In the genomic region with DNA sequence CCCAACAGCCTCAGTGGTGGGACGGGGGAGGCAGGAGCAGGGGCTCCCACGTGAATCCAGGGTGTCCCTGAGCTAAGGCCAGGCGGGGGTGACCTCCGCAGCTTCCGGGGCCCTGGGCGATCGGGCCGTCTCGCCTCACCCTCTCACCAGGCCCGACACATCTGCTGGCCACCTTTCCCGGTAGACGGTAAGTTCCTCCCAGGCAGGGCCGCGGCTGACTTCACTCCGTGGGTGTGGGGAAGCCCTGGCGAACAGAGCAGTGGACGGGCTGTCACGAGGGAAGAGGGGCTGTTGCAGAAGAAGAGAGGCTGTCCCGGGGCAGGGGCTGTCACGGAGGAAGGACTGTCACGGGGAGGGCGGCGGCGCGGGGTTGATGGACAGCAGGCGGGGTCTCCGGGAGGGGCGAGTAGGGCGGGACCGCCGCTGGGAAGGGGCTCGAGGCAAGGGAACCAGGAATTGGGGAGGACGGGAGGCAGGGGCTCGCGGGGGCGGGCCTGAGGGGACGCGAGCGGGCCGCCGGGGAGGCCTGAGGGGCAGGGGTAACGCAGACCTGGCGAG, we compare ENCODE assay signal across 8 cellular contexts. TPM values are rescaled to one million over a fixed set of nuclear protein-coding genes. Genes with fewer than 3 reads are reported as not detected.
DNase-seq lines count a peak whose midpoint lies in the region; ATAC-seq and TF ChIP-seq lines count a peak whose summit lies in the region.

No MANE protein-coding gene starts in this region.

- H3K4me3 ChIP-seq in MG63, result peak overlapping the region; percentile 79

- H3K9me3 ChIP-seq in MG63, result no peaks in the 10 kb centered on the region

- peak overlapping the region; percentile 72 for H3K4me3 Mint-ChIP-seq in chondrocyte (ENCODE audit: unreplicated experiment)
- H3K4me3 Mint-ChIP-seq in naive thymus-derived CD8-positive, alpha-beta T cell, result peak overlapping the region in 8 of 10 donors; percentile 18 to 84 (median 64)

- H3K27me3 Mint-ChIP-seq in chondrocyte (ENCODE audit: low read depth), result no peaks in the 10 kb centered on the region
- peaks cover 0 to 7% (median 0%) of the 10 kb centered on the region in 5 donors for H3K27me3 Mint-ChIP-seq in naive thymus-derived CD8-positive, alpha-beta T cell

- ATAC-seq in naive thymus-derived CD8-positive, alpha-beta T cell, result no peak
- ATAC-seq in GM19395 (IDR thresholded peaks at IDR 0.05; ENCODE audit: unreplicated experiment) (no peak), HG02678 (IDR thresholded peaks at IDR 0.05; ENCODE audit: unreplicated experiment) (no peak)

- POLR2A ChIA-PET in naive thymus-derived CD8-positive, alpha-beta T cell (lab: Charles Lee), result interaction anchor here (0.8 to 1.9 kb wide), 7 partner anchors 10 to 155 kb away, joined by 3 to 14 read pairs (median 5); a partner anchor contains a TSS

- no peaks in the 10 kb centered on the region for H3K27me3 ChIP-seq in MG63

- peak; percentile 37 for DNase-seq in stimulated activated CD4-positive, alpha-beta T cell treated with anti-CD3 and anti-CD28 coated beads, Interleukin-1b, Interleukin-23, amount 100 ng/mL, for 48 hours
- DNase-seq in stimulated activated CD4-positive, alpha-beta T cell treated with anti-CD3 and anti-CD28 coated beads, Interleukin-2, amount 100 ng/mL, for 48 hours, result no peak
- DNase-seq in MG63 (peak; percentile 52), chondrocyte (ENCODE audit: low spot score) (no peak), HPDE6-E6E7 (ENCODE audit: extremely low spot score) (no peak)
- DNase-seq in naive thymus-derived CD8-positive, alpha-beta T cell, result no peak

- H3K36me3 Mint-ChIP-seq in chondrocyte (ENCODE audit: low read depth), result no peaks in the 10 kb centered on the region
- H3K36me3 Mint-ChIP-seq in naive thymus-derived CD8-positive, alpha-beta T cell, result no peaks in the 10 kb centered on the region

- TF ChIP-seq CTCF in chondrocyte (IDR thresholded peaks at IDR 0.05), result no peak

- no peaks in the 10 kb centered on the region for H3K9me3 Mint-ChIP-seq in chondrocyte (ENCODE audit: low read depth)
- no peaks in the 10 kb centered on the region for H3K9me3 Mint-ChIP-seq in naive thymus-derived CD8-positive, alpha-beta T cell

- H3K27ac Mint-ChIP-seq in chondrocyte (ENCODE audit: unreplicated experiment), result peak overlapping the region; percentile 76
- H3K27ac Mint-ChIP-seq in naive thymus-derived CD8-positive, alpha-beta T cell, result peak overlapping the region in 1 of 10 donors; percentile 56

- H3K36me3 ChIP-seq in MG63, result peaks cover 48% of the 10 kb centered on the region

- H3K4me1 Mint-ChIP-seq in chondrocyte (ENCODE audit: low read depth), result peaks cover 20% of the 10 kb centered on the region
- peaks cover 0 to 25% (median 15%) of the 10 kb centered on the region in 4 donors for H3K4me1 Mint-ChIP-seq in naive thymus-derived CD8-positive, alpha-beta T cell

RNA-seq across cellular contexts. Expression of a gene that starts 0.5 kb away (rescaled TPM):
- total RNA-seq in MG63 (2014; rRNA removed; shearing (Covaris generic); ENCODE audit: low replicate concordance), result 12.0 and 30.3 TPM in 2 replicates
- total RNA-seq in chondrocyte, result 6.2 to 23.2 TPM (median 7.2 TPM) in 3 replicates
- total RNA-seq in naive thymus-derived CD8-positive, alpha-beta T cell, result not detected
- polyA plus RNA-seq in naive thymus-derived CD8-positive, alpha-beta T cell, result under 1 TPM in 1 of 3 donors, not detected in 2; 0.37 TPM

RNA-seq across cellular contexts. Expression of a gene that starts 10.6 kb away (rescaled TPM):
- total RNA-seq in MG63 (2014; rRNA removed; shearing (Covaris generic); ENCODE audit: low replicate concordance), result 23.5 and 38.1 TPM in 2 replicates
- 8.2 to 15.9 TPM (median 9.5 TPM) in 3 replicates for total RNA-seq in chondrocyte
- total RNA-seq in naive thymus-derived CD8-positive, alpha-beta T cell, result under 1 TPM; 0.27 to 0.60 TPM
- under 1 TPM in 2 of 3 donors, not detected in 1; 0.28 to 0.79 TPM for polyA plus RNA-seq in naive thymus-derived CD8-positive, alpha-beta T cell

RNA-seq across cellular contexts. Expression of a gene that starts 15.7 kb away (rescaled TPM):
- total RNA-seq in MG63 (2014; rRNA removed; shearing (Covaris generic); ENCODE audit: low replicate concordance), result 0.26 and 1.0 TPM in 2 replicates
- not detected in 3 replicates for total RNA-seq in chondrocyte
- not detected for total RNA-seq in naive thymus-derived CD8-positive, alpha-beta T cell
- not detected for polyA plus RNA-seq in naive thymus-derived CD8-positive, alpha-beta T cell

RNA-seq across cellular contexts. Expression of a gene that starts 33.0 kb away (rescaled TPM):
- not detected in 2 replicates for total RNA-seq in MG63 (2014; rRNA removed; shearing (Covaris generic); ENCODE audit: low replicate concordance)
- not detected in 3 replicates for total RNA-seq in chondrocyte
- not detected for total RNA-seq in naive thymus-derived CD8-positive, alpha-beta T cell
- polyA plus RNA-seq in naive thymus-derived CD8-positive, alpha-beta T cell, result not detected

RNA-seq across cellular contexts. Expression of a gene that starts 38.2 kb away (rescaled TPM):
- not detected in 2 replicates for total RNA-seq in MG63 (2014; rRNA removed; shearing (Covaris generic); ENCODE audit: low replicate concordance)
- 0.27 to 0.69 TPM in 2 of 3 replicates, not detected in the other for total RNA-seq in chondrocyte
- not detected for total RNA-seq in naive thymus-derived CD8-positive, alpha-beta T cell
- not detected for polyA plus RNA-seq in naive thymus-derived CD8-positive, alpha-beta T cell

Comparison
In these comparisons a context has a peak if more than half of its experiments do, and no peak if none do; other contexts are left out.
1. DNase-seq: peak in stimulated activated CD4-positive, alpha-beta T cell treated with anti-CD3 and anti-CD28 coated beads, Interleukin-1b, Interleukin-23, amount 100 ng/mL, for 48 hours (single experiment) and MG63 (single experiment); none in stimulated activated CD4-positive, alpha-beta T cell treated with anti-CD3 and anti-CD28 coated beads, Interleukin-2, amount 100 ng/mL, for 48 hours (0 of 2), chondrocyte (single experiment), naive thymus-derived CD8-positive, alpha-beta T cell (0 of 10) and HPDE6-E6E7 (single experiment).